Comparison of ENCODE assay signal across 8 cellular contexts in genomic region chr10:31929260-31929985, GRCh38. TPM values are rescaled to one million over a fixed set of nuclear protein-coding genes. Genes with fewer than 3 reads are reported as not detected.
DNase-seq lines count a peak whose midpoint lies in the region; ATAC-seq, FAIRE-seq and TF ChIP-seq lines count a peak whose summit lies in the region.

No MANE protein-coding gene starts in this region.

- peak overlapping the region; percentile 88 for H3K27ac Mint-ChIP-seq in astrocyte (ENCODE audit: unreplicated experiment)

- no peaks in the 10 kb centered on the region for H3K36me3 Mint-ChIP-seq in astrocyte (ENCODE audit: low read depth, unreplicated experiment)

- no peaks in the 10 kb centered on the region for H3K27me3 Mint-ChIP-seq in astrocyte (ENCODE audit: low read depth, unreplicated experiment)

- FAIRE-seq in RCC 7860 (lab: Jason Lieb, UNC) (no peak), astrocyte (lab: Jason Lieb, UNC) (no peak)

- H3K9me3 ChIP-seq in astrocyte (ENCODE audit: insufficient read depth, low read depth, low read length) (no peaks in the 10 kb centered on the region), parathyroid adenoma (ENCODE audit: control insufficient read depth, low read length) (no peaks in the 10 kb centered on the region)

- H3K4me2 ChIP-seq in astrocyte (ENCODE audit: low read length) = peak overlapping the region; percentile 96
- peak overlapping the region; percentile 99 for H3K4me2 ChIP-seq in parathyroid adenoma (ENCODE audit: low read length)

- H3K4me1 Mint-ChIP-seq in astrocyte (ENCODE audit: low read depth, unreplicated experiment) = peaks cover 17% of the 10 kb centered on the region

- H3K4me1 ChIP-seq in astrocyte (ENCODE audit: insufficient read depth, low read length) (peaks cover 17% of the 10 kb centered on the region), parathyroid adenoma (peaks cover 8% of the 10 kb centered on the region)

- H3K27ac ChIP-seq in astrocyte (ENCODE audit: low read depth, low read length) (peak overlapping the region; percentile 88), parathyroid adenoma (peak overlapping the region; percentile 89)

- H3K36me3 ChIP-seq in astrocyte (ENCODE audit: insufficient read depth, low read length) (no peaks in the 10 kb centered on the region), parathyroid adenoma (ENCODE audit: control insufficient read depth, insufficient read depth, low read length) (no peaks in the 10 kb centered on the region)

- DNase-seq in AG08395 (ENCODE audit: low spot score) (peak; percentile 55), RCC 7860 (ENCODE audit: low spot score) (peak; percentile 50), astrocyte (ENCODE audit: low read depth) (no peak), left cardiac atrium (peak; percentile 58)

- TF ChIP-seq CTCF in astrocyte (IDR thresholded peaks at IDR 0.05; ENCODE audit: insufficient read depth, low read depth, low read length) (no peak), parathyroid adenoma (IDR thresholded peaks at IDR 0.05) (no peak)

- intact Hi-C loops in left cardiac atrium (cut with DNase I) = no loop called here

- ATAC-seq in GM18517 (IDR thresholded peaks at IDR 0.05; ENCODE audit: unreplicated experiment) = peak; percentile 25
- peak; percentile 17 for ATAC-seq in HG03175 (IDR thresholded peaks at IDR 0.05; ENCODE audit: unreplicated experiment)
- peak; percentile 48 to 65 for ATAC-seq in left cardiac atrium
- no peak for ATAC-seq in GM18868 (IDR thresholded peaks at IDR 0.05; ENCODE audit: unreplicated experiment)

- peak overlapping the region; percentile 83 for H2AFZ ChIP-seq in astrocyte (ENCODE audit: low read depth, low read length)
- H2AFZ ChIP-seq in parathyroid adenoma = peak overlapping the region; percentile 97

- peak overlapping the region; percentile 78 for H3K4me3 ChIP-seq in astrocyte (ENCODE audit: insufficient read depth, low read depth, low read length)
- peak overlapping the region; percentile 88 for H3K4me3 ChIP-seq in parathyroid adenoma (ENCODE audit: low read depth, low read length)

- peaks cover 29% of the 10 kb centered on the region for H4K20me1 ChIP-seq in astrocyte (ENCODE audit: insufficient read depth, low read length)

- H3K4me3 Mint-ChIP-seq in astrocyte (ENCODE audit: unreplicated experiment) = peak overlapping the region; percentile 90

- H3K9ac ChIP-seq in astrocyte (ENCODE audit: low read length) (peak overlapping the region; percentile 94), parathyroid adenoma (peak overlapping the region; percentile 81)

- H3K27me3 ChIP-seq in astrocyte (ENCODE audit: insufficient read depth, low read length) (no peaks in the 10 kb centered on the region), parathyroid adenoma (ENCODE audit: control insufficient read depth, insufficient read depth, low read length) (no peaks in the 10 kb centered on the region)

- H3K9me3 Mint-ChIP-seq in astrocyte (ENCODE audit: unreplicated experiment) = no peaks in the 10 kb centered on the region

- peaks cover 42% of the 10 kb centered on the region for H3K79me2 ChIP-seq in astrocyte (ENCODE audit: insufficient read depth, low read length)
- H3K79me2 ChIP-seq in parathyroid adenoma = no peaks in the 10 kb centered on the region

RNA-seq across cellular contexts. Expression of gene ARHGAP12, which starts 0.8 kb away (rescaled TPM):
- 21.3 and 24.9 TPM in 2 replicates for total RNA-seq in astrocyte
- total RNA-seq in left cardiac atrium = 10 to 100 TPM; 17.2 to 21.7 TPM
